ENCODE assay signal across 8 cellular contexts in genomic region chr10:133372507-133372906, GRCh38. TPM values are rescaled to one million over a fixed set of nuclear protein-coding genes. Genes with fewer than 3 reads are reported as not detected.
DNase-seq lines count a peak whose midpoint lies in the region; ATAC-seq lines count a peak whose summit lies in the region.

No MANE protein-coding gene starts in this region.

- H3K4me1 ChIP-seq in mucosa of rectum (ENCODE audit: control insufficient read depth in 2 of 2, insufficient read depth in 2 of 2, low read length in 2 of 2): peaks cover 11 to 12% of the 10 kb centered on the region in 2 donors
- H3K4me1 ChIP-seq in SJCRH30: no peaks in the 10 kb centered on the region

- no peak overlapping the region for H3K27ac Mint-ChIP-seq in stimulated activated naive CD8-positive, alpha-beta T cell treated with anti-CD3 and anti-CD28 coated beads, Interleukin-15, Interleukin-2, amounts not matched to agents 100 ng/mL and 50 ng/mL, for 24 hours
- H3K27ac Mint-ChIP-seq in dendritic cell treated with granulocyte-macrophage colony-stimulating factor and Interleukin-4, amounts not matched to agents 40 ng/mL and 50 ng/mL, for 4 days: peak overlapping the region; percentile 91

- H3K27me3 ChIP-seq in mucosa of rectum (ENCODE audit: control insufficient read depth in 2 of 2, insufficient read depth in 2 of 2, low read length in 2 of 2) (no peaks in the 10 kb centered on the region), SJCRH30 (no peaks in the 10 kb centered on the region)

- peak overlapping the region; percentile 69 for H3K4me3 Mint-ChIP-seq in stimulated activated naive CD8-positive, alpha-beta T cell treated with anti-CD3 and anti-CD28 coated beads, Interleukin-15, Interleukin-2, amounts not matched to agents 100 ng/mL and 50 ng/mL, for 24 hours
- peak overlapping the region; percentile 98 for H3K4me3 Mint-ChIP-seq in dendritic cell treated with granulocyte-macrophage colony-stimulating factor and Interleukin-4, amounts not matched to agents 40 ng/mL and 50 ng/mL, for 4 days

- H3K36me3 ChIP-seq in mucosa of rectum (ENCODE audit: control insufficient read depth in 2 of 2, insufficient read depth in 2 of 2, low read length in 2 of 2) (peaks cover 23 to 25% of the 10 kb centered on the region in 2 donors), SJCRH30 (peaks cover 3% of the 10 kb centered on the region; the same call in 1 of the 2 replicates)

- H3K9me3 ChIP-seq in mucosa of rectum (ENCODE audit: control insufficient read depth in 2 of 2, low read length in 2 of 2): no peaks in the 10 kb centered on the region
- no peaks in the 10 kb centered on the region for H3K9me3 ChIP-seq in SJCRH30 (replicated peaks)

- DNase-seq in stimulated activated naive CD8-positive, alpha-beta T cell treated with anti-CD3 and anti-CD28 coated beads, Interleukin-15, Interleukin-2, amounts not matched to agents 100 U/mL and 50 U/mL, for 24 hours: no peak
- DNase-seq in SJCRH30: no peak
- no peak for DNase-seq in NK-92 (lab: John Stamatoyannopoulos, UW; ENCODE audit: unreplicated experiment)

- H3K27ac ChIP-seq in mucosa of rectum (ENCODE audit: low read depth in 2 of 2, low read length in 2 of 2) (no peak overlapping the region), SJCRH30 (no peak overlapping the region)

- intact Hi-C loops in dendritic cell treated with granulocyte-macrophage colony-stimulating factor and Interleukin-4, amounts not matched to agents 40 ng/mL and 50 ng/mL, for 4 days (cut with micrococcal nuclease): no loop called here

- peaks cover 18% of the 10 kb centered on the region for H3K4me1 Mint-ChIP-seq in stimulated activated naive CD8-positive, alpha-beta T cell treated with anti-CD3 and anti-CD28 coated beads, Interleukin-15, Interleukin-2, amounts not matched to agents 100 ng/mL and 50 ng/mL, for 24 hours (ENCODE audit: low read depth)
- H3K4me1 Mint-ChIP-seq in dendritic cell treated with granulocyte-macrophage colony-stimulating factor and Interleukin-4, amounts not matched to agents 40 ng/mL and 50 ng/mL, for 4 days (ENCODE audit: low read depth): peaks cover 62% of the 10 kb centered on the region

- no peaks in the 10 kb centered on the region for H3K27me3 Mint-ChIP-seq in stimulated activated naive CD8-positive, alpha-beta T cell treated with anti-CD3 and anti-CD28 coated beads, Interleukin-15, Interleukin-2, amounts not matched to agents 100 ng/mL and 50 ng/mL, for 24 hours
- H3K27me3 Mint-ChIP-seq in dendritic cell treated with granulocyte-macrophage colony-stimulating factor and Interleukin-4, amounts not matched to agents 40 ng/mL and 50 ng/mL, for 4 days: no peaks in the 10 kb centered on the region

- H3K9me3 Mint-ChIP-seq in stimulated activated naive CD8-positive, alpha-beta T cell treated with anti-CD3 and anti-CD28 coated beads, Interleukin-15, Interleukin-2, amounts not matched to agents 100 ng/mL and 50 ng/mL, for 24 hours: no peaks in the 10 kb centered on the region
- H3K9me3 Mint-ChIP-seq in dendritic cell treated with granulocyte-macrophage colony-stimulating factor and Interleukin-4, amounts not matched to agents 40 ng/mL and 50 ng/mL, for 4 days: no peaks in the 10 kb centered on the region

- peak overlapping the region; percentile 20 to 93 for H3K4me3 ChIP-seq in mucosa of rectum (ENCODE audit: low read length in 2 of 2)
- no peak overlapping the region for H3K4me3 ChIP-seq in SJCRH30

- H3K36me3 Mint-ChIP-seq in stimulated activated naive CD8-positive, alpha-beta T cell treated with anti-CD3 and anti-CD28 coated beads, Interleukin-15, Interleukin-2, amounts not matched to agents 100 ng/mL and 50 ng/mL, for 24 hours (ENCODE audit: low read depth): peaks cover 10% of the 10 kb centered on the region
- H3K36me3 Mint-ChIP-seq in dendritic cell treated with granulocyte-macrophage colony-stimulating factor and Interleukin-4, amounts not matched to agents 40 ng/mL and 50 ng/mL, for 4 days (ENCODE audit: low read depth): peaks cover 54% of the 10 kb centered on the region

- no peak for ATAC-seq in stimulated activated naive CD8-positive, alpha-beta T cell treated with anti-CD3 and anti-CD28 coated beads, Interleukin-15, Interleukin-2, amounts not matched to agents 100 U/mL and 50 U/mL, for 24 hours
- ATAC-seq in GM18909 (IDR thresholded peaks at IDR 0.05; ENCODE audit: poor library complexity, unreplicated experiment) (no peak), HG02763 (IDR thresholded peaks at IDR 0.05; ENCODE audit: unreplicated experiment) (no peak)

- H3K9ac ChIP-seq in mucosa of rectum (ENCODE audit: low read depth in 1 of 2, low read length in 2 of 2): no peak overlapping the region

RNA-seq across cellular contexts. Expression of gene ECHS1, which starts 0.6 kb away (rescaled TPM):
- 63.6 and 65.7 TPM in 2 replicates for total RNA-seq in SJCRH30 (2014; rRNA removed; shearing (Covaris generic))

RNA-seq across cellular contexts. Expression of gene PAOX, which starts 6.6 kb away (rescaled TPM):
- not detected in 2 replicates for total RNA-seq in SJCRH30 (2014; rRNA removed; shearing (Covaris generic))

RNA-seq across cellular contexts. Expression of gene FUOM, which starts 14.7 kb away (rescaled TPM):
- not detected in 2 replicates for total RNA-seq in SJCRH30 (2014; rRNA removed; shearing (Covaris generic))

RNA-seq across cellular contexts. Expression of gene MTG1, which starts 21.4 kb away (rescaled TPM):
- total RNA-seq in SJCRH30 (2014; rRNA removed; shearing (Covaris generic)): 21.7 and 26.4 TPM in 2 replicates

RNA-seq across cellular contexts. Expression of gene PRAP1, which starts 25.3 kb away (rescaled TPM):
- total RNA-seq in SJCRH30 (2014; rRNA removed; shearing (Covaris generic)): not detected in 2 replicates
